Comparison of ENCODE assay signal across 16 cellular contexts in genomic region chr5:16064135-16064893, GRCh38.
"Had no signal": no experiment of that assay in that cellular context is flagged by ENCODE, and none has a peak within 500 bp of the region (broad histone marks: within the 10 kb centered on the region; RNA-seq: fewer than 3 reads in every experiment).

No MANE protein-coding gene starts in this region.

- H2AFZ ChIP-seq: hepatocyte had no signal

- ATAC-seq: foreskin keratinocyte, left lobe of liver, lower lobe of right lung, pancreas, right cardiac atrium had no signal

- H3K27ac ChIP-seq: foreskin keratinocyte, hepatocyte, lower lobe of right lung, pancreas had no signal

- H3K79me2 ChIP-seq: hepatocyte had no signal

- H3K4me1 ChIP-seq: foreskin keratinocyte, lower lobe of right lung, pancreas had no signal

- H3K4me2 ChIP-seq: hepatocyte had no signal

- H3K27me3 ChIP-seq: foreskin keratinocyte, hepatocyte, pancreas had no signal

- H3K4me3 ChIP-seq: hepatocyte, lower lobe of right lung, pancreas had no signal

- H3K9me3 ChIP-seq: lower lobe of right lung, pancreas had no signal

- H3K36me3 ChIP-seq: lower lobe of right lung, pancreas had no signal

- FAIRE-seq: endothelial cell of umbilical vein, pancreas, small intestine had no signal

- DNase-seq: erythroblast; foreskin keratinocyte; kidney glomerular epithelial cell; lower lobe of right lung; mesenchymal stem cell; naive B cell; occipital lobe; pancreas; right cardiac atrium; small intestine; stimulated activated CD4-positive, alpha-beta T cell treated with anti-CD3 and anti-CD28 coated beads, Interleukin-12 subunit alpha, Interleukin-12 subunit beta, amount 100 ng/mL, for 4 hours; stimulated activated naive CD4-positive, alpha-beta T cell treated with Interleukin-2 at 50 U/mL for 16 hours; trophoblast cell had no signal
